ENCODE assay signal across 8 cellular contexts in the genomic region with DNA sequence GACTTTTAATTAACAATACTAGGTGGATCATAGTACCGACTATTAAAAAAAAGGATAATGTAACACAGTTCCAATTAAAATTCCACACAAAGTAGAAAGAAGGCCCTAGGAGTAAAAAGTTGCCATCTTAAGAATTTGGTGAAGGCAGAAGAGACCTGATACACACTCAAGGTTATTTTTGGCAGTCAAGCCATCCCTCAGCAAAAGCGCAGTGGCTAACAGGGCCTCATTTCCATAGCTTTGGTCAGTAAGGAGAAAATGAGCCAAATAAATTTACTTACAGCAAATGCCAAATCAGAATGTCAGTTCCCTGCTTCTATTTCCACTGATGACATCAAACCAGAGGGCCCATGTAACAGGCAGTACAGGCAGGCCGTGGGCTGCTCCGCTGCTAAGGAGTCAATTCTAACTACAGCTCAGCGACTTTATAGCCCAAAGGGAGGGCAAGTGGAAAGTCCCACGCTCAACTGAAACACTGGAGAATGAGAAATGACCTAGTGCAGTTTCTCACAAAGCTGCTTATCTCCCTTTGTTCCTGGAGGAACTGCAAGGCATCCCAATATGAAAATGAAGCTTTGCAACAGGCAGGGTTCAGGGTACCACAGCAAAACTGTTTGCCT. TPM values are rescaled to one million over a fixed set of nuclear protein-coding genes. Genes with fewer than 3 reads are reported as not detected.
DNase-seq lines count a peak whose midpoint lies in the region; ATAC-seq and FAIRE-seq lines count a peak whose summit lies in the region.

No MANE protein-coding gene starts in this region.

- no peaks in the 10 kb centered on the region for H3K9me3 ChIP-seq in iPS-20b (ENCODE audit: insufficient read depth, low read depth, low read length)

- no peak overlapping the region for H3K27ac ChIP-seq in iPS-20b (ENCODE audit: low read length)

- peaks cover 40% of the 10 kb centered on the region for H3K4me1 ChIP-seq in iPS-20b (ENCODE audit: insufficient read depth, low read length)

- H3K27me3 ChIP-seq in iPS-20b (ENCODE audit: insufficient read depth, low read length) = no peaks in the 10 kb centered on the region

- peak overlapping the region; percentile 10; the same call in 1 of the 2 replicates for H3K4me3 ChIP-seq in iPS-20b (ENCODE audit: low read length)

- 0 out of 2 replicates have a peak overlapping the region, but pooled peaks have one; percentile 14 for H3K9ac ChIP-seq in iPS-20b (ENCODE audit: low read depth, low read length)

- peak; percentile 62 for ATAC-seq in HG03064 (IDR thresholded peaks at IDR 0.05; ENCODE audit: low read depth, unreplicated experiment)

- H3K36me3 ChIP-seq in iPS-20b (ENCODE audit: insufficient read depth, low read depth, low read length) = peaks cover 33% of the 10 kb centered on the region

- FAIRE-seq in GM19239 (lab: Jason Lieb, UNC) = peak; percentile 86

- DNase-seq in GM19239 (ENCODE audit: insufficient read length, low spot score) = no peak
- peak; percentile 21 for DNase-seq in activated CD8-positive, alpha-beta memory T cell treated with anti-CD3 and anti-CD28 coated beads, Interleukin-2, amount 50 U/mL, for 24 hours (ENCODE audit: extremely low read depth)
- DNase-seq in stimulated activated CD4-positive, alpha-beta T cell treated with anti-CD3 and anti-CD28 coated beads, TNF-alpha, amount 100 ng/mL, for 4 hours (ENCODE audit: low read depth in 3 of 3) = peak; percentile 2 to 21 (median 9)
- no peak for DNase-seq in DMS114 treated with DMSO at 0.1 percent for 48 hours (lab: John Stamatoyannopoulos, UW; ENCODE audit: unreplicated experiment)
- no peak for DNase-seq in mucosa of gallbladder (ENCODE audit: low spot score)
- no peak for DNase-seq in hippocampal formation (lab: John Stamatoyannopoulos, UW)

RNA-seq across cellular contexts. Expression of gene ARGLU1, which starts 6.3 kb away (rescaled TPM):
- total RNA-seq in mucosa of gallbladder = 73.7 TPM

RNA-seq across cellular contexts. Expression of gene EFNB2, which starts 26.2 kb away (rescaled TPM):
- 12.9 TPM for total RNA-seq in mucosa of gallbladder

Comparison
In these comparisons a context has a peak if more than half of its experiments do, and no peak if none do; other contexts are left out.
1. DNase-seq: peak in activated CD8-positive, alpha-beta memory T cell treated with anti-CD3 and anti-CD28 coated beads, Interleukin-2, amount 50 U/mL, for 24 hours (single experiment) and stimulated activated CD4-positive, alpha-beta T cell treated with anti-CD3 and anti-CD28 coated beads, TNF-alpha, amount 100 ng/mL, for 4 hours (3 of 3); none in GM19239 (single experiment), DMS114 treated with DMSO at 0.1 percent for 48 hours (single experiment), mucosa of gallbladder (single experiment) and hippocampal formation (0 of 2).